In genomic region chr1:87202922-87203655, GRCh38 we compare ENCODE assay signal across 1 cellular context.
TF ChIP-seq lines count a peak whose summit lies in the region.

No MANE protein-coding gene starts in this region.

TF ChIP-seq in GM12878, 131 proteins besides CTCF, POLR2A, EP300 and RAD21 (continued from another document and continues in another):
- peak; percentile 66; the same call in 1 of the 2 replicates for TF ChIP-seq FOXM1 (IDR thresholded peaks at IDR 0.05; ENCODE audit: low read depth, low read length)
- TF ChIP-seq LARP7 (IDR thresholded peaks at IDR 0.05): no peak
- TF ChIP-seq MYC (IDR thresholded peaks at IDR 0.05; ENCODE audit: insufficient read depth, insufficient read length, insufficient replicate concordance, low read length, severe bottlenecking): no peak
- TF ChIP-seq IKZF1 (conservative IDR thresholded peaks at IDR 0.05): peak; percentile 67
- peak in 1 of 2 experiments; percentile 60; a peak in 1 of 3 replicates for TF ChIP-seq EGR1 (IDR thresholded peaks at IDR 0.05; ENCODE audit: borderline replicate concordance in 1 of 2, low read depth in 2 of 2, low read length in 2 of 2)
- peak; percentile 45; the same call in 1 of the 2 replicates for TF ChIP-seq RAD51 (IDR thresholded peaks at IDR 0.05)
- peak; percentile 90 for TF ChIP-seq MEF2B (IDR thresholded peaks at IDR 0.05; ENCODE audit: partially characterized antibody, poor library complexity, severe bottlenecking)
- TF ChIP-seq ZNF592 (IDR thresholded peaks at IDR 0.05): no peak
- TF ChIP-seq TBL1XR1 (IDR thresholded peaks at IDR 0.05; ENCODE audit: low read depth, low read length): peak; percentile 87
- peak; percentile 90 for TF ChIP-seq MEF2A (IDR thresholded peaks at IDR 0.05; ENCODE audit: insufficient read depth, low read depth, low read length)
- TF ChIP-seq IKZF2 (IDR thresholded peaks at IDR 0.05): peak; percentile 83 to 85; a peak in 3 of 4 replicates
- TF ChIP-seq ZNF622 (IDR thresholded peaks at IDR 0.05): no peak
- TF ChIP-seq REST (IDR thresholded peaks at IDR 0.05; ENCODE audit: low read depth, low read length): no peak
- TF ChIP-seq MTA2 (IDR thresholded peaks at IDR 0.05; ENCODE audit: low read depth): peak; percentile 94
- TF ChIP-seq SUZ12 (IDR thresholded peaks at IDR 0.05; ENCODE audit: unreplicated experiment): no peak
- TF ChIP-seq NR2F1 (conservative IDR thresholded peaks at IDR 0.05): no peak
- TF ChIP-seq NBN (IDR thresholded peaks at IDR 0.05): peak; percentile 91
- peak in 1 of 2 experiments; percentile 34; a peak in 1 of 4 replicates for TF ChIP-seq ETV6 (conservative IDR thresholded peaks at IDR 0.05 in 1 of 2, IDR thresholded peaks at IDR 0.05 in 1 of 2; ENCODE audit: borderline replicate concordance in 1 of 2, low read depth in 1 of 2)
- 0 out of 2 replicates have a peak, but pooled peaks have one; percentile 52 for TF ChIP-seq ZNF217 (IDR thresholded peaks at IDR 0.05)
- TF ChIP-seq IRF4 (IDR thresholded peaks at IDR 0.05; ENCODE audit: low read depth, low read length): peak; percentile 29; the same call in 1 of the 2 replicates
- TF ChIP-seq POLR2AphosphoS5 (IDR thresholded peaks at IDR 0.05; ENCODE audit: low read length): no peak
- TF ChIP-seq NFIC (IDR thresholded peaks at IDR 0.05; ENCODE audit: low read depth, low read length): peak; percentile 61
- TF ChIP-seq BCL11A (IDR thresholded peaks at IDR 0.05; ENCODE audit: low read depth, low read length): peak; percentile 43; the same call in 1 of the 2 replicates
- peak; percentile 58 for TF ChIP-seq ATF2 (IDR thresholded peaks at IDR 0.05; ENCODE audit: low read length)
- peak; percentile 47; the same call in 1 of the 2 replicates for TF ChIP-seq CREM (IDR thresholded peaks at IDR 0.05; ENCODE audit: low read depth)
- peak; percentile 26 for TF ChIP-seq SP1 (IDR thresholded peaks at IDR 0.05; ENCODE audit: low read depth, low read length)
- no peak for TF ChIP-seq BACH1 (IDR thresholded peaks at IDR 0.05; ENCODE audit: borderline replicate concordance)
- TF ChIP-seq CBX3 (IDR thresholded peaks at IDR 0.05; ENCODE audit: borderline replicate concordance, low read depth): no peak
- peak; percentile 59; the same call in 1 of the 2 replicates for TF ChIP-seq CBFB (IDR thresholded peaks at IDR 0.05; ENCODE audit: low read depth)
- TF ChIP-seq CUX1 (IDR thresholded peaks at IDR 0.05; ENCODE audit: insufficient replicate concordance, low read depth, low read length): no peak
- TF ChIP-seq CHD2 (IDR thresholded peaks at IDR 0.05; ENCODE audit: borderline replicate concordance, low read depth, low read length): no peak
- no peak for TF ChIP-seq EZH2 (IDR thresholded peaks at IDR 0.05; ENCODE audit: borderline replicate concordance, control insufficient read depth, low read depth, low read length)
- 0 out of 2 replicates have a peak, but pooled peaks have one; percentile 42 for TF ChIP-seq GATAD2B (conservative IDR thresholded peaks at IDR 0.05; ENCODE audit: low read depth)
- peak; percentile 3; the same call in 1 of the 2 replicates for TF ChIP-seq SPI1 (IDR thresholded peaks at IDR 0.05; ENCODE audit: borderline replicate concordance, insufficient read depth, low read depth, low read length)
- no peak; the same call in 1 of the 2 replicates for TF ChIP-seq MTA3 (IDR thresholded peaks at IDR 0.05; ENCODE audit: borderline replicate concordance, low read length)
- TF ChIP-seq CREB1 (IDR thresholded peaks at IDR 0.05; ENCODE audit: low read depth): 0 out of 2 replicates have a peak, but pooled peaks have one; percentile 22
- no peak for TF ChIP-seq STAT3 (IDR thresholded peaks at IDR 0.05; ENCODE audit: low read depth, low read length)
- TF ChIP-seq RELB (IDR thresholded peaks at IDR 0.05; ENCODE audit: low read depth): peak; percentile 82; the same call in 1 of the 2 replicates
- TF ChIP-seq ATF7 (IDR thresholded peaks at IDR 0.05; ENCODE audit: low read depth): peak; percentile 73
- TF ChIP-seq RUNX3 (IDR thresholded peaks at IDR 0.05; ENCODE audit: low read length): peak; percentile 96
- peak; percentile 87 for TF ChIP-seq MLLT1 (IDR thresholded peaks at IDR 0.05)
- no peak for TF ChIP-seq KDM1A (IDR thresholded peaks at IDR 0.05; ENCODE audit: borderline replicate concordance)
- peak; percentile 39; the same call in 1 of the 2 replicates for TF ChIP-seq EED (IDR thresholded peaks at IDR 0.05; ENCODE audit: low read depth)
- TF ChIP-seq SKIL (IDR thresholded peaks at IDR 0.05; ENCODE audit: low read depth, poor library complexity, severe bottlenecking): peak; percentile 81
